Comparison of ENCODE assay signal across 7 cellular contexts in the genomic region with DNA sequence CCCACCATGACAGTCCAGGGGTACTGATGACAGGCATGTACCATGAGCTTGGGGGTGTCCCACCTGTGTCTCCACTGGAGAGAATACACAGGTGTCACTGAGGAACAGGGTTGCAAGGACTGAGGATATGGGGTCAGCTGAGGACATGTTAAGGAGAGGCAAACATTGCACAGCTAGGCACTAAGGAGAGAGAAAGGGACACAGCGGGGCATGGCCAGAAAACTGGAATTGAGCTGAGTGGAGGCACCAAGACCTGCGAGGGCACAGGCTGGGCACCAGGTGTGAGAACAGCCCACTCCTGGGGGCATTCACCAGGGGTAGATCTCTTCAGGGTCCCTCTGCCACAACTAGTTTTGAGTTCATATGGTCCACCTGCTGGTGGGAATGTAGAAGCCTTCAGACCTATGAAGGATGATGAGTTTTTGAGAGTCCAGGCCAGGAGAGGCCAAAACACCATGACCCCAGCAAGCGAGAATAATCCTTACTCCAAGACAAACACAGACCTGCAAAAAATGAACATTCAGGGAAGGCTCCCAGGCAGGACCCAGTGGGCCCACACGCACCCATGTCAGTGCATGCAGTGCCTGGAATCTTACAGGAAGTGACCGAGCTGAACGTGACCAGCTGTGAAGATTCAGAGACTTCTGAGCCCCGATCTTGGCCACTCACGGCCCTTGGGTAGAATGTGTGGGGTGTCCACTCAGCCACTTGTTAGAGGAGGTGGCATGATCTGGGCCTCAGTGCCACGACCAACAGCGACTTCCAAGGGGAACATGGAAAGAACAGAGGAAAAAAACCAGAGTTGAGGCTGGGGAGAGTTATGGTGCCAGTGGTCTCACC. TPM values are rescaled to one million over a fixed set of nuclear protein-coding genes. Genes with fewer than 3 reads are reported as not detected.
DNase-seq lines count a peak whose midpoint lies in the region; ATAC-seq and TF ChIP-seq lines count a peak whose summit lies in the region.

No MANE protein-coding gene starts in this region.

- H3K27ac ChIP-seq in RWPE1: peak overlapping the region; percentile 86
- H3K27ac ChIP-seq in esophagus (ENCODE audit: low read depth in 2 of 2, low read length in 1 of 2): peak overlapping the region in 1 of 2 donors; percentile 91

- ATAC-seq in GM18502 (IDR thresholded peaks at IDR 0.05; ENCODE audit: poor library complexity, unreplicated experiment) (no peak), HG02678 (IDR thresholded peaks at IDR 0.05; ENCODE audit: unreplicated experiment) (no peak)

- POLR2A ChIA-PET in RWPE1 (lab: Yijun Ruan, JAX; ENCODE audit: low non-redundant PET): no interaction called here

- CTCF ChIA-PET in RWPE1 (lab: Yijun Ruan, JAX): interaction anchor here (0.5 to 0.9 kb wide), 4 partner anchors 19 to 113 kb away, joined by 3 to 4 read pairs (median 4); a partner anchor contains a TSS

- no peaks in the 10 kb centered on the region for H3K27me3 ChIP-seq in esophagus (ENCODE audit: control insufficient read depth in 1 of 2, insufficient read depth in 2 of 2, low read length in 2 of 2)
- H3K27me3 ChIP-seq in skeletal muscle satellite cell (ENCODE audit: control insufficient read depth, insufficient read depth, low read length): no peaks in the 10 kb centered on the region

- in situ Hi-C loops in GM13977 (cut with MboI; ENCODE audit: low pct_unique_long_range_greater_than_20kb, low sequenced_read_pairs, unreplicated experiment): no loop called here

- peak overlapping the region; percentile 98 for H3K9ac ChIP-seq in skeletal muscle satellite cell (ENCODE audit: low read depth, low read length)

- H3K4me1 ChIP-seq in esophagus (ENCODE audit: control insufficient read depth in 2 of 2, insufficient read depth in 2 of 2, low read length in 1 of 2) (peaks cover 13 to 22% of the 10 kb centered on the region in 2 donors), skeletal muscle satellite cell (ENCODE audit: control insufficient read depth, insufficient read depth, low read length) (peaks cover 21% of the 10 kb centered on the region)

- H3K4me2 ChIP-seq in skeletal muscle satellite cell (ENCODE audit: low read length): peak overlapping the region; percentile 97

- H3K9me3 ChIP-seq in esophagus (ENCODE audit: control insufficient read depth in 2 of 2, insufficient read depth in 1 of 2, low read depth in 1 of 2, low read length in 1 of 2) (no peaks in the 10 kb centered on the region), skeletal muscle satellite cell (replicated peaks; ENCODE audit: low read length) (no peaks in the 10 kb centered on the region)

- TF ChIP-seq CTCF in GM13977 (IDR thresholded peaks at IDR 0.05; ENCODE audit: extremely low read depth, insufficient read depth, missing control alignments) (peak; percentile 23), RWPE1 (conservative IDR thresholded peaks at IDR 0.05; ENCODE audit: low read depth) (0 out of 2 replicates have a peak, but pooled peaks have one; percentile 18)

- H3K4me3 ChIP-seq in esophagus (ENCODE audit: low read depth in 1 of 2, low read length in 2 of 2) (peak overlapping the region; percentile 92 to 93), skeletal muscle satellite cell (ENCODE audit: low read length) (peak overlapping the region; percentile 100)

- 56 to 61% methylated on average over 10 of the region's 10 CpGs for WGBS in esophagus, 2 donors

- DNase-seq in GM13977 (ENCODE audit: low spot score) (no peak), RWPE1 (ENCODE audit: low spot score) (no peak), foreskin melanocyte (no peak)

- no peaks in the 10 kb centered on the region for H3K36me3 ChIP-seq in esophagus (ENCODE audit: control insufficient read depth in 2 of 2, insufficient read depth in 2 of 2, low read length in 1 of 2)
- no peaks in the 10 kb centered on the region for H3K36me3 ChIP-seq in skeletal muscle satellite cell (ENCODE audit: insufficient read depth, low read length)

RNA-seq across cellular contexts. Expression of a gene that starts 1.4 kb away (rescaled TPM):
- 1 to 10 TPM; 3.9 to 8.9 TPM for polyA plus RNA-seq in esophagus
- total RNA-seq in skeletal muscle satellite cell (2012; rRNA removed): 15.5 and 26.6 TPM in 2 replicates

RNA-seq across cellular contexts. Expression of a gene that starts 11.6 kb away (rescaled TPM):
- polyA plus RNA-seq in esophagus: 1 to 10 TPM; 1.6 to 4.6 TPM
- 0.66 and 0.76 TPM in 2 replicates for total RNA-seq in skeletal muscle satellite cell (2012; rRNA removed)

RNA-seq across cellular contexts. Expression of a gene that starts 20.0 kb away (rescaled TPM):
- 1,000 to 10,000 TPM in 1 of 2 donors, 100 to 1,000 TPM in 1; 725 to 1,912 TPM for polyA plus RNA-seq in esophagus
- 2,148 and 2,374 TPM in 2 replicates for total RNA-seq in skeletal muscle satellite cell (2012; rRNA removed)

RNA-seq across cellular contexts. Expression of a gene that starts 26.2 kb away (rescaled TPM):
- 1 to 10 TPM; 2.5 to 2.8 TPM for polyA plus RNA-seq in esophagus
- total RNA-seq in skeletal muscle satellite cell (2012; rRNA removed): 3.0 and 3.5 TPM in 2 replicates

RNA-seq across cellular contexts. Expression of a gene that starts 32.9 kb away (rescaled TPM):
- under 1 TPM; 0.83 to 0.89 TPM for polyA plus RNA-seq in esophagus
- 7.1 and 10.0 TPM in 2 replicates for total RNA-seq in skeletal muscle satellite cell (2012; rRNA removed)
